11 cellular contexts compared by ENCODE assay signal in genomic region chr6:52514514-52514913, GRCh38.
DNase-seq lines count a peak whose midpoint lies in the region; ATAC-seq and TF ChIP-seq lines count a peak whose summit lies in the region.
"Had no signal": no experiment of that assay in that cellular context is flagged by ENCODE, and none has a peak within 500 bp of the region (broad histone marks: within the 10 kb centered on the region; RNA-seq: fewer than 3 reads in every experiment).

No MANE protein-coding gene starts in this region.

- no peaks in the 10 kb centered on the region for H3K36me3 Mint-ChIP-seq in activated naive CD4-positive, alpha-beta T cell treated with anti-CD3 and anti-CD28 coated beads, Interleukin-2, amount 50 U/mL, for 72 hours
- H3K36me3 Mint-ChIP-seq in brain: peaks cover 33% of the 10 kb centered on the region
- peaks cover 32% of the 10 kb centered on the region for H3K36me3 Mint-ChIP-seq in type B pancreatic cell

- H3K9me3 Mint-ChIP-seq in activated naive CD4-positive, alpha-beta T cell treated with anti-CD3 and anti-CD28 coated beads, Interleukin-2, amount 50 U/mL, for 72 hours: no peaks in the 10 kb centered on the region
- H3K9me3 Mint-ChIP-seq in brain (no peaks in the 10 kb centered on the region), type B pancreatic cell (no peaks in the 10 kb centered on the region)
- H3K9me3 Mint-ChIP-seq: activated B cell treated with CpG ODN at 0.5 μM for 24 hours had no signal

- no peak overlapping the region for H3K4me3 Mint-ChIP-seq in brain
- H3K4me3 Mint-ChIP-seq in type B pancreatic cell: no peak overlapping the region
- H3K4me3 Mint-ChIP-seq: activated B cell treated with CpG ODN at 0.5 μM for 24 hours, B cell had no signal

- peak; percentile 5 to 39 for ATAC-seq in activated naive CD4-positive, alpha-beta T cell treated with anti-CD3 and anti-CD28 coated beads, Interleukin-2, amount 50 U/mL, for 72 hours
- ATAC-seq in HG03565 (IDR thresholded peaks at IDR 0.05; ENCODE audit: unreplicated experiment) (no peak), HG02840 (IDR thresholded peaks at IDR 0.05; ENCODE audit: low FRiP score, unreplicated experiment) (no peak)

- H3K27ac Mint-ChIP-seq in activated naive CD4-positive, alpha-beta T cell treated with anti-CD3 and anti-CD28 coated beads, Interleukin-2, amount 50 U/mL, for 72 hours: peak overlapping the region in 1 of 2 donors; percentile 12
- peak overlapping the region in 4 of 5 experiments; percentile 57 to 96 (median 75) for H3K27ac Mint-ChIP-seq in brain
- peak overlapping the region; percentile 54 for H3K27ac Mint-ChIP-seq in type B pancreatic cell
- H3K27ac Mint-ChIP-seq: activated B cell treated with CpG ODN at 0.5 μM for 24 hours, B cell had no signal

- H3K4me1 Mint-ChIP-seq in brain (peaks cover 51% of the 10 kb centered on the region), type B pancreatic cell (ENCODE audit: unreplicated experiment) (peaks cover 39% of the 10 kb centered on the region)
- H3K4me1 Mint-ChIP-seq: B cell had no signal

- no peaks in the 10 kb centered on the region for H3K27me3 Mint-ChIP-seq in brain
- no peaks in the 10 kb centered on the region for H3K27me3 Mint-ChIP-seq in type B pancreatic cell
- H3K27me3 Mint-ChIP-seq: activated B cell treated with CpG ODN at 0.5 μM for 24 hours, B cell had no signal

- no peak for TF ChIP-seq CTCF in brain (conservative IDR thresholded peaks at IDR 0.05)
- TF ChIP-seq CTCF in type B pancreatic cell (conservative IDR thresholded peaks at IDR 0.05): no peak

- DNase-seq in activated naive CD4-positive, alpha-beta T cell treated with anti-CD3 and anti-CD28 coated beads, Interleukin-2, amount 50 U/mL, for 72 hours (ENCODE audit: low spot score in 2 of 2): no peak
- no peak for DNase-seq in activated naive CD4-positive, alpha-beta T cell (lab: John Stamatoyannopoulos, UW)
- DNase-seq in kidney glomerular epithelial cell (lab: John Stamatoyannopoulos, UW): peak; percentile 43
- DNase-seq in type B pancreatic cell (ENCODE audit: extremely low spot score, unreplicated experiment): no peak
- DNase-seq in HPDE6-E6E7 (ENCODE audit: extremely low spot score): no peak
- DNase-seq: activated B cell treated with CpG ODN at 0.5 μM for 24 hours, NCI-H2171 had no signal

Comparison
In these comparisons a context has a peak if more than half of its experiments do, and no peak if none do; other contexts are left out.
1. ATAC-seq: peak in activated naive CD4-positive, alpha-beta T cell treated with anti-CD3 and anti-CD28 coated beads, Interleukin-2, amount 50 U/mL, for 72 hours (2 of 2); none in HG03565 (single experiment) and HG02840 (single experiment).